ENCODE assay signal across 17 cellular contexts in genomic region chr9:135988493-135988892, GRCh38. TPM values are rescaled to one million over a fixed set of nuclear protein-coding genes. Genes with fewer than 3 reads are reported as not detected.
DNase-seq lines count a peak whose midpoint lies in the region; ATAC-seq and TF ChIP-seq lines count a peak whose summit lies in the region.
"Had no signal": no experiment of that assay in that cellular context is flagged by ENCODE, and none has a peak within 500 bp of the region (broad histone marks: within the 10 kb centered on the region; RNA-seq: fewer than 3 reads in every experiment).

No MANE protein-coding gene starts in this region.

- peak overlapping the region; percentile 80 for H3K23ac ChIP-seq in neuronal stem cell (ENCODE audit: low read depth, low read length, poor library complexity)

- H2BK12ac ChIP-seq in neuronal stem cell (ENCODE audit: low read length) = peak overlapping the region; percentile 84

- H4K20me1 ChIP-seq in BLaER1 = no peaks in the 10 kb centered on the region
- H4K20me1 ChIP-seq in PC-3 (ENCODE audit: low read length) = no peaks in the 10 kb centered on the region

- H4K91ac ChIP-seq in neuronal stem cell (ENCODE audit: low read depth, low read length, poor library complexity) = no peak overlapping the region

- peak overlapping the region; percentile 86 for H3K18ac ChIP-seq in neuronal stem cell (ENCODE audit: low read length)

- no CpG with 5 or more reads among the region's 17 CpGs for WGBS in neuronal stem cell (ENCODE audit: extremely low coverage in 2 of 2, insufficient read length in 2 of 2, insufficient replicate concordance in 1 of 2), 2 donors

- H2AK5ac ChIP-seq in neuronal stem cell (ENCODE audit: low read depth, low read length) = peak overlapping the region; percentile 94

- no TSS peak for BruUV-seq in PC-3 (replicated peaks; lab: Mats Ljungman, UMichigan)

- H3K4me1 ChIP-seq in BE2C (peaks cover 46% of the 10 kb centered on the region), BLaER1 (peaks cover 94% of the 10 kb centered on the region), NT2/D1 (ENCODE audit: insufficient read depth, insufficient read length) (peaks cover 25% of the 10 kb centered on the region), neuronal stem cell (ENCODE audit: control insufficient read depth in 2 of 2, insufficient read depth in 1 of 2, low read depth in 1 of 2, low read length in 2 of 2) (peaks cover 30 to 50% of the 10 kb centered on the region in 2 donors), PC-3 (ENCODE audit: insufficient read depth, low read length) (peaks cover 16% of the 10 kb centered on the region)

- peak overlapping the region; percentile 46 for H2BK5ac ChIP-seq in neuronal stem cell (ENCODE audit: low read length)

- intact Hi-C loops in PC-3 (cut with micrococcal nuclease) = no loop called here

- H3K4ac ChIP-seq in neuronal stem cell (ENCODE audit: low read length) = no peak overlapping the region

- H2BK120ac ChIP-seq in neuronal stem cell (ENCODE audit: low read depth, low read length) = no peak overlapping the region

- H3K4me3 ChIP-seq in BE2C (ENCODE audit: low read depth, low read length) (0 out of 2 replicates have a peak overlapping the region, but pooled peaks have one; percentile 9), BLaER1 (no peak overlapping the region), NT2/D1 (ENCODE audit: insufficient read length, low read depth) (no peak overlapping the region), neuronal stem cell (ENCODE audit: low read length in 2 of 2) (no peak overlapping the region), PC-3 (ENCODE audit: low read length) (no peak overlapping the region)

- CTCF ChIA-PET in PC-3 (lab: Charles Lee) = no interaction called here

- H2AFZ ChIP-seq in neuronal stem cell (ENCODE audit: low read length) (no peak overlapping the region), PC-3 (ENCODE audit: low read length) (no peak overlapping the region)

- H3K79me1 ChIP-seq in neuronal stem cell (ENCODE audit: low read depth, low read length) = no peaks in the 10 kb centered on the region

- H3K9ac ChIP-seq in BLaER1 (no peak overlapping the region), NT2/D1 (ENCODE audit: insufficient read length, low read depth) (peak overlapping the region; percentile 26), neuronal stem cell (ENCODE audit: low read depth, low read length, poor library complexity) (no peak overlapping the region), PC-3 (ENCODE audit: low read length) (no peak overlapping the region)

- no peak overlapping the region for H4K8ac ChIP-seq in neuronal stem cell (ENCODE audit: low read depth, low read length)

- no peaks in the 10 kb centered on the region for H3K79me2 ChIP-seq in PC-3 (ENCODE audit: low read length)

- H2BK15ac ChIP-seq in neuronal stem cell (ENCODE audit: low read length) = peak overlapping the region; percentile 77

- DNase-seq in BE2C (peak; percentile 52), NT2/D1 (ENCODE audit: low read depth, low spot score) (no peak), neuronal stem cell (ENCODE audit: low spot score) (no peak), PC-3 (no peak)
- no peak for DNase-seq in stimulated activated CD8-positive, alpha-beta memory T cell treated with anti-CD3 and anti-CD28 coated beads, Interleukin-4, amount 100 ng/mL, for 48 hours
- DNase-seq: 8988T; ACHN; Caco-2; Calu3; CD4-positive, alpha-beta T cell; CD8-positive, alpha-beta T cell; DMS79 treated with DMSO at 0.1 percent for 48 hours; GF-D8 had no signal

- H3K4me2 ChIP-seq in BLaER1 = peak overlapping the region; percentile 85
- H3K4me2 ChIP-seq in neuronal stem cell (ENCODE audit: insufficient read depth, low read length, poor library complexity, severe bottlenecking) = no peak overlapping the region
- no peak overlapping the region for H3K4me2 ChIP-seq in PC-3 (ENCODE audit: low read length)

- no peaks in the 10 kb centered on the region for H3K9me3 ChIP-seq in BE2C
- no peaks in the 10 kb centered on the region for H3K9me3 ChIP-seq in BLaER1
- no peaks in the 10 kb centered on the region for H3K9me3 ChIP-seq in NT2/D1 (ENCODE audit: insufficient read depth, low read length)
- no peaks in the 10 kb centered on the region for H3K9me3 ChIP-seq in neuronal stem cell (replicated peaks in 1 of 2; ENCODE audit: control insufficient read depth in 2 of 2, insufficient read depth in 1 of 2, low read depth in 1 of 2, low read length in 2 of 2)
- no peaks in the 10 kb centered on the region for H3K9me3 ChIP-seq in PC-3 (ENCODE audit: low read length)
- H3K9me3 ChIP-seq: Caco-2 had no signal

- H3K36me3 ChIP-seq in BE2C (no peaks in the 10 kb centered on the region), BLaER1 (no peaks in the 10 kb centered on the region), NT2/D1 (ENCODE audit: insufficient read depth, insufficient read length, low read length) (no peaks in the 10 kb centered on the region), neuronal stem cell (replicated peaks in 1 of 2; ENCODE audit: control insufficient read depth in 2 of 2, insufficient read depth in 2 of 2, low read length in 2 of 2) (no peaks in the 10 kb centered on the region), PC-3 (ENCODE audit: low read depth, low read length) (no peaks in the 10 kb centered on the region)

- H3K27me3 ChIP-seq in BE2C (peaks cover 6% of the 10 kb centered on the region), BLaER1 (no peaks in the 10 kb centered on the region), NT2/D1 (ENCODE audit: insufficient read depth, insufficient read length) (no peaks in the 10 kb centered on the region), neuronal stem cell (ENCODE audit: control insufficient read depth in 3 of 3, insufficient read depth in 3 of 3, low read depth in 1 of 3, low read length in 3 of 3) (peaks cover 0 to 14% (median 0%) of the 10 kb centered on the region in 3 experiments), PC-3 (ENCODE audit: low read length) (peaks cover 12% of the 10 kb centered on the region)

- POLR2A ChIA-PET in PC-3 (lab: Charles Lee; ENCODE audit: unreplicated experiment) = no interaction called here

- H3K27ac ChIP-seq in BLaER1 (peak overlapping the region; percentile 72; the same call in 1 of the 2 replicates), neuronal stem cell (replicated peaks; ENCODE audit: low read length) (no peak overlapping the region), PC-3 (ENCODE audit: low read length) (no peak overlapping the region)
- H3K27ac ChIP-seq: C4-2B had no signal

- H3K9me2 ChIP-seq in PC-3 (replicated peaks; ENCODE audit: low read length) = no peaks in the 10 kb centered on the region

- no peak for ATAC-seq in GM18868 (IDR thresholded peaks at IDR 0.05; ENCODE audit: unreplicated experiment)
- ATAC-seq in GM21619 (IDR thresholded peaks at IDR 0.05; ENCODE audit: unreplicated experiment) = no peak
- ATAC-seq in PC-3 = no peak
- ATAC-seq: CD8-positive, alpha-beta T cell had no signal

- no peak for TF ChIP-seq CTCF in BE2C (IDR thresholded peaks at IDR 0.05; ENCODE audit: low read depth, low read length)
- no peak for TF ChIP-seq CTCF in PC-3 (conservative IDR thresholded peaks at IDR 0.05; ENCODE audit: low read depth, low read length)

- H3F3A ChIP-seq in PC-3 (ENCODE audit: low read length, unreplicated experiment) = no peaks in the 10 kb centered on the region

- H3K14ac ChIP-seq in neuronal stem cell (ENCODE audit: low read length) = peak overlapping the region; percentile 56

RNA-seq across cellular contexts. Expression of gene UBAC1, which starts 27.3 kb away (rescaled TPM):
- 81.2 TPM for polyA plus RNA-seq in BE2C (2012; ENCODE audit: insufficient read depth, insufficient read length, low read depth)
- 44.5 TPM for polyA plus RNA-seq in neuronal stem cell (2013, experiment 1 of 2)
- 42.3 TPM for polyA plus RNA-seq in neuronal stem cell (2013, experiment 2 of 2)
- 65.9 and 77.3 TPM in 2 replicates for total RNA-seq in PC-3 (2014; rRNA removed)
